10 cellular contexts compared by ENCODE assay signal in the genomic region with DNA sequence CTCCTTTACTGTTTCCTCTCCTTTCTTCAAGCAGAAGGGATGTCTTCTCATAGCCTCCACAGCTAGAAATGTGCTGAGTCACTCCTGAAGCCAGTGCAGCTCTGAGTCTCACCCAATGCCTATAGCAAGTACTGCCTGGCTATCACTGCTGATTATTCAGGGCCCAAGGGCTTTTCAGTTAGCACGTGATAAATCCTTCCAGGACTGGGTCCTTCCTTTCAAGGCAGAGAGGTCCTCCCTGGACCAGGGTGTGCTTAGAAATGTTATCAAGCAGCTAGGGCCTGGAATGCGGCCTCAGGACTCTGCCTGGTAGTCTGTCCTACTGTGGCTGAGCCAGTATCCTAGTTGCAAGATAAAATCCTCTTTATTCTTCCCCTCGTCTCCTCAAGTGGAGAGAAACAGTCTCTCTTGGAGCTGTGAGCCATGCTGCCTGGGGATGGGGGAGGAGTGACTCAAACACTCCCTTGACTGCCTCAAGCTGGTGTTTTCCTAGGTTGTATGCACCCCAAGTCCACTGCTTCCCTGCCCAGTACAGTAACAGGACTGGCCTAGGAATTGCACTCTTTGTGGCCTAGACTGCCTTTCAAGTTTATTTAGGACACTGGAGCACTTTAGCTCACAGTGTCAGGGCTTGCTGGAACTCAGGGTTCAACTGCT.
A peak's percentile ranks its signal among the peaks of the same experiment; 100 is the strongest.
DNase-seq lines count a peak whose midpoint lies in the region; ATAC-seq and TF ChIP-seq lines count a peak whose summit lies in the region.
"Had no signal": no experiment of that assay in that cellular context is flagged by ENCODE, and none has a peak within 500 bp of the region (broad histone marks: within the 10 kb centered on the region; RNA-seq: fewer than 3 reads in every experiment).

No MANE protein-coding gene starts in this region.

- H3F3A ChIP-seq in PC-3 (ENCODE audit: low read length, unreplicated experiment) = no peaks in the 10 kb centered on the region

- H3K4me1 Mint-ChIP-seq in H9 = peaks cover 2 to 5% of the 10 kb centered on the region in 2 experiments; a peak in 2 of 4 replicates
- H3K4me1 Mint-ChIP-seq in T-cell = no peaks in the 10 kb centered on the region

- peak overlapping the region; percentile 50 for H3K18ac ChIP-seq in neuronal stem cell (ENCODE audit: low read length)
- no peak overlapping the region for H3K18ac ChIP-seq in H9 (ENCODE audit: insufficient read length, low read depth, low read length)

- peaks cover 2 to 4% of the 10 kb centered on the region in 2 experiments for H3K9me3 Mint-ChIP-seq in H9
- no peaks in the 10 kb centered on the region for H3K9me3 Mint-ChIP-seq in T-cell
- H3K9me3 Mint-ChIP-seq: activated naive CD4-positive, alpha-beta T cell treated with anti-CD3 and anti-CD28 coated beads for 36 hours had no signal

- H2AFZ ChIP-seq in PC-3 (ENCODE audit: low read length) = peak overlapping the region; percentile 42; the same call in 1 of the 2 replicates
- H2AFZ ChIP-seq in neuronal stem cell (ENCODE audit: low read length) = peak overlapping the region; percentile 58
- no peak overlapping the region for H2AFZ ChIP-seq in H9 (ENCODE audit: low read length)

- H3K9ac ChIP-seq in PC-3 (ENCODE audit: low read length) = no peak overlapping the region
- H3K9ac ChIP-seq in neuronal stem cell (ENCODE audit: low read depth, low read length, poor library complexity) = no peak overlapping the region
- no peak overlapping the region for H3K9ac ChIP-seq in H9 (ENCODE audit: extremely low read depth, insufficient read length, low read length)

- intact Hi-C loops in PC-3 (cut with micrococcal nuclease) (no loop called here), esophagus squamous epithelium (cut with DNase I) (no loop called here)

- no peak for ATAC-seq in PC-3
- ATAC-seq in HG03025 (IDR thresholded peaks at IDR 0.05; ENCODE audit: low FRiP score, unreplicated experiment) = no peak
- ATAC-seq in T-cell (replicated peaks in 1 of 4) = no peak

- H3K79me1 ChIP-seq in neuronal stem cell (ENCODE audit: low read depth, low read length) (no peaks in the 10 kb centered on the region), H9 (ENCODE audit: insufficient read depth, low read depth, low read length, poor library complexity, severe bottlenecking) (no peaks in the 10 kb centered on the region)

- H3K4me3 Mint-ChIP-seq in H9 = no peak overlapping the region
- H3K4me3 Mint-ChIP-seq in T-cell = no peak overlapping the region
- H3K4me3 Mint-ChIP-seq: activated naive CD4-positive, alpha-beta T cell treated with anti-CD3 and anti-CD28 coated beads for 36 hours had no signal

- H3K14ac ChIP-seq in neuronal stem cell (ENCODE audit: low read length) (no peak overlapping the region), H9 (ENCODE audit: insufficient read depth, low read length) (no peak overlapping the region)

- H3K4ac ChIP-seq in neuronal stem cell (ENCODE audit: low read length) (no peak overlapping the region), H9 (ENCODE audit: low read depth, low read length) (no peak overlapping the region)

- H2BK120ac ChIP-seq in neuronal stem cell (ENCODE audit: low read depth, low read length) (no peak overlapping the region), H9 (ENCODE audit: low read depth, low read length, poor library complexity, severe bottlenecking) (no peak overlapping the region)

- no peaks in the 10 kb centered on the region for H3K9me2 ChIP-seq in PC-3 (replicated peaks; ENCODE audit: low read length)

- H4K8ac ChIP-seq in neuronal stem cell (ENCODE audit: low read depth, low read length) = no peak overlapping the region
- no peak overlapping the region for H4K8ac ChIP-seq in H9 (replicated peaks; ENCODE audit: insufficient read length, low read depth, low read length)

- H3K27me3 ChIP-seq in PC-3 (ENCODE audit: low read length) (no peaks in the 10 kb centered on the region), esophagus squamous epithelium (no peaks in the 10 kb centered on the region), neuronal stem cell (ENCODE audit: control insufficient read depth in 3 of 3, insufficient read depth in 3 of 3, low read depth in 1 of 3, low read length in 3 of 3) (peaks cover 0 to 5% (median 0%) of the 10 kb centered on the region in 3 experiments), H9 (ENCODE audit: insufficient read depth, low read length) (no peaks in the 10 kb centered on the region)

- H3K36me3 Mint-ChIP-seq in H9 (ENCODE audit: insufficient read depth in 1 of 3, low read depth in 3 of 3) = peaks cover 0 to 1% (median 0%) of the 10 kb centered on the region in 3 experiments; a peak in 1 of 7 replicates
- H3K36me3 Mint-ChIP-seq in T-cell = no peaks in the 10 kb centered on the region

- no peak for TF ChIP-seq POLR2A in esophagus squamous epithelium (IDR thresholded peaks at IDR 0.05)

- H3K4me1 ChIP-seq in PC-3 (ENCODE audit: insufficient read depth, low read length) (peaks cover 7% of the 10 kb centered on the region; the same call in 1 of the 2 replicates), esophagus squamous epithelium (peaks cover 7 to 13% (median 12%) of the 10 kb centered on the region in 3 donors), neuronal stem cell (ENCODE audit: control insufficient read depth in 2 of 2, insufficient read depth in 1 of 2, low read depth in 1 of 2, low read length in 2 of 2) (peaks cover 2% of the 10 kb centered on the region in 2 donors), H9 (ENCODE audit: insufficient read depth, low read length) (no peaks in the 10 kb centered on the region)

- no peak overlapping the region for H2BK20ac ChIP-seq in H9 (ENCODE audit: low read depth, low read length, poor library complexity, severe bottlenecking)

- H4K20me1 ChIP-seq in PC-3 (ENCODE audit: low read length) = no peaks in the 10 kb centered on the region
- H4K20me1 ChIP-seq in H9 (ENCODE audit: control insufficient read depth, insufficient read depth, insufficient read length) = no peaks in the 10 kb centered on the region

- H3K23me2 ChIP-seq in H9 (ENCODE audit: insufficient read length, low read depth, low read length, poor library complexity, severe bottlenecking) = no peaks in the 10 kb centered on the region

- POLR2A ChIA-PET in PC-3 (lab: Charles Lee; ENCODE audit: unreplicated experiment) = no interaction called here
- POLR2A ChIA-PET in T-cell (lab: Charles Lee) = no interaction called here

- no peak overlapping the region for H3T11ph ChIP-seq in H9 (ENCODE audit: low read length)

- H3K27ac ChIP-seq in PC-3 (ENCODE audit: low read length) = no peak overlapping the region
- peak overlapping the region; percentile 27 to 54 (median 40) for H3K27ac ChIP-seq in esophagus squamous epithelium
- no peak overlapping the region for H3K27ac ChIP-seq in neuronal stem cell (replicated peaks; ENCODE audit: low read length)
- no peak overlapping the region for H3K27ac ChIP-seq in H9 (ENCODE audit: insufficient read length, low read depth, low read length)

- no peak overlapping the region for H3K4me3 ChIP-seq in PC-3 (ENCODE audit: low read length)
- no peak overlapping the region for H3K4me3 ChIP-seq in esophagus squamous epithelium
- no peak overlapping the region for H3K4me3 ChIP-seq in neuronal stem cell (ENCODE audit: low read length in 2 of 2)

- H3K79me2 ChIP-seq in PC-3 (ENCODE audit: low read length) = no peaks in the 10 kb centered on the region
- no peaks in the 10 kb centered on the region for H3K79me2 ChIP-seq in H9 (ENCODE audit: insufficient read depth, low read length)

- H3K4me2 ChIP-seq in PC-3 (ENCODE audit: low read length) = no peak overlapping the region
- H3K4me2 ChIP-seq in neuronal stem cell (ENCODE audit: insufficient read depth, low read length, poor library complexity, severe bottlenecking) = no peak overlapping the region
- no peak overlapping the region for H3K4me2 ChIP-seq in H9 (ENCODE audit: insufficient read depth, insufficient read length, low read length)

- H2BK15ac ChIP-seq in neuronal stem cell (ENCODE audit: low read length) (no peak overlapping the region), H9 (ENCODE audit: low read depth, low read length) (no peak overlapping the region)

- H2AK5ac ChIP-seq in neuronal stem cell (ENCODE audit: low read depth, low read length) (no peak overlapping the region), H9 (ENCODE audit: insufficient read length, low read length) (no peak overlapping the region)

- no peak overlapping the region for H3K23ac ChIP-seq in neuronal stem cell (ENCODE audit: low read depth, low read length, poor library complexity)
- no peak overlapping the region for H3K23ac ChIP-seq in H9 (ENCODE audit: insufficient read length, low read depth, low read length)

- DNase-seq in ELR (ENCODE audit: low read depth) (peak; percentile 67), PC-3 (no peak), esophagus squamous epithelium (lab: John Stamatoyannopoulos, UW) (no peak), neuronal stem cell (ENCODE audit: low spot score) (no peak), NCI-H2107 treated with DMSO at 0.1 percent for 48 hours (lab: John Stamatoyannopoulos, UW; ENCODE audit: unreplicated experiment) (no peak), H9 (no peak), T-cell (no peak)
- DNase-seq: activated naive CD4-positive, alpha-beta T cell treated with anti-CD3 and anti-CD28 coated beads for 36 hours; NCI-H345 had no signal

- BruUV-seq in PC-3 (replicated peaks; lab: Mats Ljungman, UMichigan) = no TSS peak

- WGBS in esophagus squamous epithelium, 2 donors = 60% methylated on average over 3 of the region's 3 CpGs; no CpG with 5 or more reads in 1 of the 2 donors
- no CpG with 5 or more reads among the region's 3 CpGs for WGBS in neuronal stem cell (ENCODE audit: extremely low coverage in 2 of 2, insufficient read length in 2 of 2, insufficient replicate concordance in 1 of 2), 2 donors
- WGBS in H9 (ENCODE audit: extremely low coverage, insufficient read length, low lambda C conversion rate) = no CpG with 5 or more reads among the region's 3 CpGs

- H3K27me3 Mint-ChIP-seq in H9 (ENCODE audit: low read depth) (peaks cover 1% of the 10 kb centered on the region; the same call in 1 of the 2 replicates), T-cell (no peaks in the 10 kb centered on the region)

- CTCF ChIA-PET in PC-3 (lab: Charles Lee) (no interaction called here), T-cell (lab: Charles Lee) (no interaction called here)

- no peak overlapping the region for H2BK12ac ChIP-seq in neuronal stem cell (ENCODE audit: low read length)
- H2BK12ac ChIP-seq in H9 (ENCODE audit: insufficient read length, low read depth, low read length) = no peak overlapping the region

- no peak overlapping the region for H4K5ac ChIP-seq in H9 (ENCODE audit: insufficient read length, low read depth, low read length)

- H3K36me3 ChIP-seq in PC-3 (ENCODE audit: low read depth, low read length) (no peaks in the 10 kb centered on the region), esophagus squamous epithelium (no peaks in the 10 kb centered on the region), neuronal stem cell (replicated peaks in 1 of 2; ENCODE audit: control insufficient read depth in 2 of 2, insufficient read depth in 2 of 2, low read length in 2 of 2) (no peaks in the 10 kb centered on the region)

- no peak overlapping the region for H2BK5ac ChIP-seq in neuronal stem cell (ENCODE audit: low read length)
- H2BK5ac ChIP-seq in H9 (ENCODE audit: insufficient read length, low read length) = no peak overlapping the region

- no peaks in the 10 kb centered on the region for H3K9me3 ChIP-seq in PC-3 (ENCODE audit: low read length)
- H3K9me3 ChIP-seq in esophagus squamous epithelium = no peaks in the 10 kb centered on the region
- H3K9me3 ChIP-seq in neuronal stem cell (replicated peaks in 1 of 2; ENCODE audit: control insufficient read depth in 2 of 2, insufficient read depth in 1 of 2, low read depth in 1 of 2, low read length in 2 of 2) = no peaks in the 10 kb centered on the region
- H3K9me3 ChIP-seq in H9 (ENCODE audit: control insufficient read depth, low read depth, low read length) = no peaks in the 10 kb centered on the region

- no peak for TF ChIP-seq CTCF in PC-3 (conservative IDR thresholded peaks at IDR 0.05; ENCODE audit: low read depth, low read length)
- TF ChIP-seq CTCF in esophagus squamous epithelium (IDR thresholded peaks at IDR 0.05) = no peak
- no peak for TF ChIP-seq CTCF in H9 (conservative IDR thresholded peaks at IDR 0.05)

- H3K27ac Mint-ChIP-seq in H9 (peak overlapping the region in 1 of 3 experiments; percentile 17; a peak in 1 of 7 replicates), T-cell (no peak overlapping the region)
- H3K27ac Mint-ChIP-seq: activated naive CD4-positive, alpha-beta T cell treated with anti-CD3 and anti-CD28 coated beads for 36 hours had no signal

- H3K56ac ChIP-seq in H9 (ENCODE audit: insufficient read length, low read depth, low read length) = no peak overlapping the region

- no peak overlapping the region for H4K91ac ChIP-seq in neuronal stem cell (ENCODE audit: low read depth, low read length, poor library complexity)
- no peak overlapping the region for H4K91ac ChIP-seq in H9 (ENCODE audit: insufficient read length, low read depth, low read length)

Comparison
In these comparisons a context has a peak if more than half of its experiments do, and no peak if none do; other contexts are left out.
1. H3K27ac ChIP-seq: peak in esophagus squamous epithelium (4 of 4); none in PC-3 (single experiment), neuronal stem cell (single experiment) and H9 (single experiment).